ENCODE assay signal across 19 cellular contexts in genomic region chr15:66016199-66016598, GRCh38.
DNase-seq lines count a peak whose midpoint lies in the region; TF ChIP-seq lines count a peak whose summit lies in the region.
"Had no signal": no experiment of that assay in that cellular context is flagged by ENCODE, and none has a peak within 500 bp of the region (broad histone marks: within the 10 kb centered on the region; RNA-seq: fewer than 3 reads in every experiment).

No MANE protein-coding gene starts in this region.

- H3K27me3 ChIP-seq in BE2C = no peaks in the 10 kb centered on the region
- no peaks in the 10 kb centered on the region for H3K27me3 ChIP-seq in neural progenitor cell
- H3K27me3 ChIP-seq in HAP-1 (ENCODE audit: low read depth) = peaks cover 51% of the 10 kb centered on the region
- H3K27me3 ChIP-seq: BLaER1 treated with 17β-estradiol and CSF1 and Interleukin-3, amounts not matched to agents 10 nM and 100 nM had no signal

- no peak overlapping the region for H2AFZ ChIP-seq in neural progenitor cell (replicated peaks)
- H2AFZ ChIP-seq: GM23248 had no signal

- TF ChIP-seq CTCF in BE2C (IDR thresholded peaks at IDR 0.05; ENCODE audit: low read depth, low read length) (peak; percentile 30; the same call in 1 of the 2 replicates), epithelial cell of proximal tubule (conservative IDR thresholded peaks at IDR 0.05; ENCODE audit: low read depth, low read length) (peak; percentile 58), neural progenitor cell (IDR thresholded peaks at IDR 0.05) (peak; percentile 12)

- H3K4me1 Mint-ChIP-seq in neural progenitor cell = peaks cover 13% of the 10 kb centered on the region
- H3K4me1 Mint-ChIP-seq: CD4-positive, alpha-beta memory T cell had no signal

- no peaks in the 10 kb centered on the region for H3K9me3 ChIP-seq in BE2C
- no peaks in the 10 kb centered on the region for H3K9me3 ChIP-seq in neural progenitor cell (ENCODE audit: low read depth)
- peaks cover 3% of the 10 kb centered on the region; the same call in 1 of the 2 replicates for H3K9me3 ChIP-seq in HAP-1
- H3K9me3 ChIP-seq: BLaER1 treated with 17β-estradiol and CSF1 and Interleukin-3, amounts not matched to agents 10 nM and 100 nM; Caco-2; SK-N-SH had no signal

- DNase-seq in BE2C (no peak), NAMALWA (ENCODE audit: low spot score) (peak; percentile 13), epithelial cell of proximal tubule (ENCODE audit: low read depth) (peak; percentile 56), neural progenitor cell (ENCODE audit: low spot score) (no peak), NCI-H2081 treated with DMSO at 0.1 percent for 48 hours (lab: John Stamatoyannopoulos, UW) (no peak), RKO (ENCODE audit: low spot score) (no peak), HAP-1 (ENCODE audit: low spot score in 2 of 2) (no peak)
- DNase-seq: ACHN; Caco-2; CD4-positive, alpha-beta memory T cell; GM23248; H9; KG1; MV-4-11; NCI-H1694 treated with DMSO at 0.1 percent for 48 hours; NCI-H510A; SIG-M5; SK-N-SH had no signal

- H3K4me1 ChIP-seq in BE2C (peaks cover 6% of the 10 kb centered on the region), neural progenitor cell (peaks cover 11% of the 10 kb centered on the region), HAP-1 (no peaks in the 10 kb centered on the region)
- H3K4me1 ChIP-seq: Caco-2 had no signal

- H3K9me3 Mint-ChIP-seq in neural progenitor cell = peaks cover 6% of the 10 kb centered on the region
- H3K9me3 Mint-ChIP-seq: H9 had no signal

- H3K9ac ChIP-seq in neural progenitor cell = no peak overlapping the region
- H3K9ac ChIP-seq: BLaER1 treated with 17β-estradiol and CSF1 and Interleukin-3, amounts not matched to agents 10 nM and 100 nM; GM23248; SK-N-SH had no signal

- peaks cover 3% of the 10 kb centered on the region for H3F3A ChIP-seq in neural progenitor cell (ENCODE audit: low read depth)

- H3K27ac ChIP-seq in neural progenitor cell = no peak overlapping the region
- H3K27ac ChIP-seq: GM23248 had no signal

- no peaks in the 10 kb centered on the region for H3K36me3 ChIP-seq in BE2C
- H3K36me3 ChIP-seq in neural progenitor cell = no peaks in the 10 kb centered on the region
- H3K36me3 ChIP-seq in HAP-1 (replicated peaks) = no peaks in the 10 kb centered on the region
- H3K36me3 ChIP-seq: BLaER1 treated with 17β-estradiol and CSF1 and Interleukin-3, amounts not matched to agents 10 nM and 100 nM had no signal

- H3K4me3 ChIP-seq in BE2C (ENCODE audit: low read depth, low read length) (no peak overlapping the region), epithelial cell of proximal tubule (ENCODE audit: low read depth, low read length) (no peak overlapping the region), neural progenitor cell (no peak overlapping the region), HAP-1 (no peak overlapping the region)
- H3K4me3 ChIP-seq: BLaER1 treated with 17β-estradiol and CSF1 and Interleukin-3, amounts not matched to agents 10 nM and 100 nM; GM23248 had no signal

- in situ Hi-C loops in HAP-1 (cut with MboI; ENCODE audit: low sequenced_read_pairs) = no loop called here

- peaks cover 6% of the 10 kb centered on the region for H3K27me3 Mint-ChIP-seq in neural progenitor cell (ENCODE audit: insufficient read depth, low read depth)

- no peak overlapping the region for H3K4me3 Mint-ChIP-seq in neural progenitor cell
- H3K4me3 Mint-ChIP-seq: CD4-positive, alpha-beta memory T cell; H9 had no signal

- no peaks in the 10 kb centered on the region for H3K36me3 Mint-ChIP-seq in neural progenitor cell
- H3K36me3 Mint-ChIP-seq: CD4-positive, alpha-beta memory T cell had no signal

- no peak overlapping the region for H3K4me2 ChIP-seq in neural progenitor cell
- H3K4me2 ChIP-seq: SK-N-SH had no signal

- H3K27ac Mint-ChIP-seq in neural progenitor cell = no peak overlapping the region
- H3K27ac Mint-ChIP-seq: CD4-positive, alpha-beta memory T cell had no signal

- no peaks in the 10 kb centered on the region for H3K79me2 ChIP-seq in neural progenitor cell (ENCODE audit: low read depth)

- no peaks in the 10 kb centered on the region for H4K20me1 ChIP-seq in neural progenitor cell (ENCODE audit: low read depth)
- H4K20me1 ChIP-seq: BLaER1 treated with 17β-estradiol and CSF1 and Interleukin-3, amounts not matched to agents 10 nM and 100 nM had no signal

Comparison
In these comparisons a context has a peak if more than half of its experiments do, and no peak if none do; other contexts are left out.
1. DNase-seq: peak in NAMALWA (single experiment) and epithelial cell of proximal tubule (single experiment); none in BE2C (single experiment), neural progenitor cell (single experiment), NCI-H2081 treated with DMSO at 0.1 percent for 48 hours (single experiment), RKO (single experiment) and HAP-1 (0 of 2).
2. Peak in every context shown above with its lines, with median percentiles within 50 percentile points of each other: CTCF ChIP-seq.